Comparison of ENCODE assay signal across 29 cellular contexts in the genomic region with DNA sequence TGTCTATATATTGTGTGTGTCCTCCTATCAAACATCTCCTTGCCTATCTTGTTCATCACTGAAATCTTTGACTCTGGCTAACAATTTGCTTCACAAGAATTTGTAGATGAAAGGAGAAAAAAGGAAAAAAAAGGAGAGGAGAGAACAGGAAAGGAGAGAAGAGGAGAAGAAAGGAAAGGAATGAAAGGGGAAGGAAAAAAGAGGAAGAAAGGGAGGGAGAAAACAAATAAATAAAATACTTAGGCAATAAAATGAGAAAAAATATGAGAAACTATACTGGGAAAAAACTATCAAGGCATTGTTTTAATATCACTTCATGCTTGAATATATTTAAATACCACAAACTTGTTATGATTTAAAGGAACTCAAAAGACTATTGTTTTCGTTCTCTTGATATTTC.
"Had no signal": no experiment of that assay in that cellular context is flagged by ENCODE, and none has a peak within 500 bp of the region (broad histone marks: within the 10 kb centered on the region; RNA-seq: fewer than 3 reads in every experiment).

No MANE protein-coding gene starts in this region.

- ATAC-seq: natural killer cell; psoas muscle; right cardiac atrium; right lobe of liver; stimulated activated naive B cell treated with anti-CD40 and anti-IgM and Interleukin-4, amounts not matched to agents 10 μg/mL and 1 μg/mL and 100 μg/mL, for 72 hours had no signal

- H3K27me3 Mint-ChIP-seq: progenitor cell of endocrine pancreas; stimulated activated naive B cell treated with anti-CD40 and anti-IgM and Interleukin-4, amounts not matched to agents 10 μg/mL and 1 μg/mL and 100 μg/mL, for 72 hours had no signal

- H3K4me3 ChIP-seq: neural progenitor cell, ovary, psoas muscle, right lobe of liver, skin epidermis, smooth muscle cell, spleen, stomach, thoracic aorta, thyroid gland, tibial nerve, upper lobe of left lung, vagina had no signal

- H3K27ac ChIP-seq: neural progenitor cell, ovary, parathyroid adenoma, psoas muscle, right lobe of liver, skin epidermis, spleen, stomach, thoracic aorta, thyroid gland, tibial nerve, upper lobe of left lung, vagina had no signal

- H3K4me2 ChIP-seq: neural progenitor cell, smooth muscle cell had no signal

- H3K79me2 ChIP-seq: parathyroid adenoma had no signal

- H3K9me3 ChIP-seq: ovary, psoas muscle, right lobe of liver, stomach, thoracic aorta, thyroid gland, tibial nerve, upper lobe of left lung, vagina had no signal

- H3K4me3 Mint-ChIP-seq: natural killer cell; nephron; neural progenitor cell; stimulated activated naive B cell treated with anti-CD40 and anti-IgM and Interleukin-4, amounts not matched to agents 10 μg/mL and 1 μg/mL and 100 μg/mL, for 72 hours; stimulated activated naive CD8-positive, alpha-beta T cell treated with anti-CD3 and anti-CD28 coated beads, Interleukin-15, Interleukin-2, amounts not matched to agents 100 ng/mL and 50 ng/mL, for 24 hours had no signal

- H3K9me3 Mint-ChIP-seq: natural killer cell; stimulated activated naive CD8-positive, alpha-beta T cell treated with anti-CD3 and anti-CD28 coated beads, Interleukin-15, Interleukin-2, amounts not matched to agents 100 ng/mL and 50 ng/mL, for 24 hours had no signal

- H3K36me3 Mint-ChIP-seq: natural killer cell, neural progenitor cell had no signal

- DNase-seq: natural killer cell; occipital lobe; ovary; posterior cingulate gyrus; psoas muscle; right cardiac atrium; right lobe of liver; spleen; stimulated activated CD4-positive, alpha-beta T cell treated with anti-CD3 and anti-CD28 coated beads, Interleukin-12 subunit alpha, Interleukin-12 subunit beta, amount 100 ng/mL, for 4 hours; stimulated activated CD4-positive, alpha-beta T cell treated with anti-CD3 and anti-CD28 coated beads, Interleukin-1b, Interleukin-23, amount 100 ng/mL, for 48 hours; stimulated activated CD4-positive, alpha-beta T cell treated with anti-CD3 and anti-CD28 coated beads, Interleukin-4, amount 100 ng/mL, for 1 hour; stimulated activated CD4-positive, alpha-beta T cell treated with anti-CD3 and anti-CD28 coated beads, Interleukin-4, amount 100 ng/mL, for 4 hours; stimulated activated CD8-positive, alpha-beta memory T cell treated with anti-CD3 and anti-CD28 coated beads, Interleukin-4, amount 100 ng/mL, for 48 hours; stimulated activated naive B cell treated with anti-CD40 and anti-IgM and Interleukin-4, amounts not matched to agents 10 μg/mL and 1 μg/mL and 100 μg/mL, for 72 hours; stimulated activated naive CD4-positive, alpha-beta T cell treated with Interleukin-2 at 50 U/mL for 16 hours; stomach; thyroid gland; trophoblast cell; upper lobe of left lung had no signal

- H3K36me3 ChIP-seq: neural progenitor cell, ovary, right lobe of liver, spleen, stomach, thoracic aorta, thyroid gland, tibial nerve, upper lobe of left lung, vagina had no signal

- H3K27me3 ChIP-seq: neural progenitor cell, ovary, right lobe of liver, spleen, stomach, thyroid gland, tibial nerve, upper lobe of left lung, vagina had no signal

- H3K27ac Mint-ChIP-seq: natural killer cell; nephron; neural progenitor cell; progenitor cell of endocrine pancreas; stimulated activated naive CD8-positive, alpha-beta T cell treated with anti-CD3 and anti-CD28 coated beads, Interleukin-15, Interleukin-2, amounts not matched to agents 100 ng/mL and 50 ng/mL, for 24 hours had no signal

- H3K4me1 Mint-ChIP-seq: natural killer cell, nephron, neural progenitor cell had no signal

- H3K4me1 ChIP-seq: neural progenitor cell, parathyroid adenoma, psoas muscle, right lobe of liver, spleen, stomach, thyroid gland, tibial nerve, upper lobe of left lung, vagina had no signal

- H2AFZ ChIP-seq: neural progenitor cell, parathyroid adenoma had no signal

- H3K9ac ChIP-seq: neural progenitor cell, parathyroid adenoma had no signal
